Comparison of ENCODE assay signal across 1 cellular context in the genomic region with DNA sequence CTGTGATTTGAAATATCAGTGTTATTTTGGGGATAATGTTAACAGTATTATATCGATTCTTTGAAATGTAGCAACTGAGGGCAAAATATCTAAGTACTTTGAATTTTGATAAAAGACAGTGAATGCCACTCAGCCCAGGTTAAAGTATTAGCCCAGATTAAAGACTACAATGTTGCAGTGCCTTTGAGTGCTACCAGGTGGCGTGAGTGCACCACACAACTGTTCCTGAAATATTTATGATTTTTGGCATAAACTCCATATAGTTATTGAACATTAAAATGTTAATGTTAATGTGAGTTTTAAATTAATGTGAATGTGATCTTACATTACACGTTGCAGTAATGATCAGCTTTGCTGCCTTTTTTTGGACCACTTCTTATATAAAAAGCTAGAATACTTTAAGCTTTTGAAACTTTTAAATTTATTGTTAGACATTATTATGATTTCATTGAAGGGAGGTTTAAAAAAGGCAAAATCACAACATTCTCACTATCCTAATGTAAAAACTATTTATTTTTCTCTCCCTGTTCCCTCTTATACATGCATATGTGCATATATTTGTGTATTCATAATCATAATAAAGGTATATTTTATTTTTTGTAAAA.
TF ChIP-seq lines count a peak whose summit lies in the region.

No MANE protein-coding gene starts in this region.

TF ChIP-seq in K562, 482 proteins besides CTCF, POLR2A, EP300 and RAD21:
- TF ChIP-seq KLF13 (tag; IDR thresholded peaks at IDR 0.05; ENCODE audit: borderline replicate concordance, low read depth) (no peak), SMC3 (conservative IDR thresholded peaks at IDR 0.05; ENCODE audit: insufficient read depth, low read depth, low read length) (peak; percentile 81), TOE1 (IDR thresholded peaks at IDR 0.05; ENCODE audit: borderline replicate concordance) (no peak), TOE1 (CRISPR knock-in tag; IDR thresholded peaks at IDR 0.05; ENCODE audit: borderline replicate concordance, low read depth) (no peak), ZFP30 (CRISPR knock-in tag; IDR thresholded peaks at IDR 0.05; ENCODE audit: borderline replicate concordance) (no peak), CC2D1A (IDR thresholded peaks at IDR 0.05) (0 out of 2 replicates have a peak, but pooled peaks have one; percentile 22), ZNF274 (IDR thresholded peaks at IDR 0.05; ENCODE audit: borderline replicate concordance, low read depth, low read length) (no peak), JUNB (CRISPR knock-in tag; conservative IDR thresholded peaks at IDR 0.05) (no peak), ZNF583 (CRISPR knock-in tag; IDR thresholded peaks at IDR 0.05) (no peak), ILF3 (IDR thresholded peaks at IDR 0.05; ENCODE audit: borderline replicate concordance) (no peak), STAG1 (CRISPR knock-in tag; IDR thresholded peaks at IDR 0.05; ENCODE audit: borderline replicate concordance) (peak; percentile 55; the same call in 1 of the 2 replicates), ZSCAN29 (IDR thresholded peaks at IDR 0.05) (no peak), ZNF239 (CRISPR knock-in tag; IDR thresholded peaks at IDR 0.05) (no peak), PHB (CRISPR knock-in tag; IDR thresholded peaks at IDR 0.05) (no peak), ZNF717 (CRISPR knock-in tag; IDR thresholded peaks at IDR 0.05) (no peak), FOXA3 (CRISPR knock-in tag; conservative IDR thresholded peaks at IDR 0.05 in 1 of 2, IDR thresholded peaks at IDR 0.05 in 1 of 2) (no peak), TBL1XR1 (IDR thresholded peaks at IDR 0.05; ENCODE audit: low read length in 2 of 2) (no peak), NR4A1 (CRISPR knock-in tag; IDR thresholded peaks at IDR 0.05) (no peak), NR4A1 (tag; IDR thresholded peaks at IDR 0.05) (no peak), ZNF551 (CRISPR knock-in tag; IDR thresholded peaks at IDR 0.05) (no peak), L3MBTL2 (IDR thresholded peaks at IDR 0.05) (no peak)
- TF ChIP-seq, protein P1, sequence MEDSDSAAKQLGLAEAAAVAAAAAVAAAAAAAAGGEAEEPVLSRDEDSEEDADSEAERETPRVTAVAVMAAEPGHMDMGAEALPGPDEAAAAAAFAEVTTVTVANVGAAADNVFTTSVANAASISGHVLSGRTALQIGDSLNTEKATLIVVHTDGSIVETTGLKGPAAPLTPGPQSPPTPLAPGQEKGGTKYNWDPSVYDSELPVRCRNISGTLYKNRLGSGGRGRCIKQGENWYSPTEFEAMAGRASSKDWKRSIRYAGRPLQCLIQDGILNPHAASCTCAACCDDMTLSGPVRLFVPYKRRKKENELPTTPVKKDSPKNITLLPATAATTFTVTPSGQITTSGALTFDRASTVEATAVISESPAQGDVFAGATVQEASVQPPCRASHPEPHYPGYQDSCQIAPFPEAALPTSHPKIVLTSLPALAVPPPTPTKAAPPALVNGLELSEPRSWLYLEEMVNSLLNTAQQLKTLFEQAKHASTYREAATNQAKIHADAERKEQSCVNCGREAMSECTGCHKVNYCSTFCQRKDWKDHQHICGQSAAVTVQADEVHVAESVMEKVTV (CRISPR knock-in tag; IDR thresholded peaks at IDR 0.05) = peak; percentile 83
- TF ChIP-seq, protein P2, sequence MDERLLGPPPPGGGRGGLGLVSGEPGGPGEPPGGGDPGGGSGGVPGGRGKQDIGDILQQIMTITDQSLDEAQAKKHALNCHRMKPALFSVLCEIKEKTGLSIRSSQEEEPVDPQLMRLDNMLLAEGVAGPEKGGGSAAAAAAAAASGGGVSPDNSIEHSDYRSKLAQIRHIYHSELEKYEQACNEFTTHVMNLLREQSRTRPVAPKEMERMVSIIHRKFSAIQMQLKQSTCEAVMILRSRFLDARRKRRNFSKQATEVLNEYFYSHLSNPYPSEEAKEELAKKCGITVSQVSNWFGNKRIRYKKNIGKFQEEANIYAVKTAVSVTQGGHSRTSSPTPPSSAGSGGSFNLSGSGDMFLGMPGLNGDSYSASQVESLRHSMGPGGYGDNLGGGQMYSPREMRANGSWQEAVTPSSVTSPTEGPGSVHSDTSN (CRISPR knock-in tag; IDR thresholded peaks at IDR 0.05; ENCODE audit: low read depth) = no peak
- TF ChIP-seq, protein P2 (tag; conservative IDR thresholded peaks at IDR 0.05; ENCODE audit: low read depth) = no peak
- TF ChIP-seq, protein P3, sequence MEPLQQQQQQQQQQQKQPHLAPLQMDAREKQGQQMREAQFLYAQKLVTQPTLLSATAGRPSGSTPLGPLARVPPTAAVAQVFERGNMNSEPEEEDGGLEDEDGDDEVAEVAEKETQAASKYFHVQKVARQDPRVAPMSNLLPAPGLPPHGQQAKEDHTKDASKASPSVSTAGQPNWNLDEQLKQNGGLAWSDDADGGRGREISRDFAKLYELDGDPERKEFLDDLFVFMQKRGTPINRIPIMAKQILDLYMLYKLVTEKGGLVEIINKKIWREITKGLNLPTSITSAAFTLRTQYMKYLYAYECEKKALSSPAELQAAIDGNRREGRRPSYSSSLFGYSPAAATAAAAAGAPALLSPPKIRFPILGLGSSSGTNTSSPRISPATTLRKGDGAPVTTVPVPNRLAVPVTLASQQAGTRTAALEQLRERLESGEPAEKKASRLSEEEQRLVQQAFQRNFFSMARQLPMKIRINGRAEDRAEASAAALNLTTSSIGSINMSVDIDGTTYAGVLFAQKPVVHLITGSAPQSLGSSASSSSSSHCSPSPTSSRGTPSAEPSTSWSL (CRISPR knock-in tag; IDR thresholded peaks at IDR 0.05; ENCODE audit: borderline replicate concordance) = no peak
- TF ChIP-seq, protein P4, sequence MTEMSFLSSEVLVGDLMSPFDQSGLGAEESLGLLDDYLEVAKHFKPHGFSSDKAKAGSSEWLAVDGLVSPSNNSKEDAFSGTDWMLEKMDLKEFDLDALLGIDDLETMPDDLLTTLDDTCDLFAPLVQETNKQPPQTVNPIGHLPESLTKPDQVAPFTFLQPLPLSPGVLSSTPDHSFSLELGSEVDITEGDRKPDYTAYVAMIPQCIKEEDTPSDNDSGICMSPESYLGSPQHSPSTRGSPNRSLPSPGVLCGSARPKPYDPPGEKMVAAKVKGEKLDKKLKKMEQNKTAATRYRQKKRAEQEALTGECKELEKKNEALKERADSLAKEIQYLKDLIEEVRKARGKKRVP (CRISPR knock-in tag; IDR thresholded peaks at IDR 0.05) = no peak
- TF ChIP-seq, protein P5, sequence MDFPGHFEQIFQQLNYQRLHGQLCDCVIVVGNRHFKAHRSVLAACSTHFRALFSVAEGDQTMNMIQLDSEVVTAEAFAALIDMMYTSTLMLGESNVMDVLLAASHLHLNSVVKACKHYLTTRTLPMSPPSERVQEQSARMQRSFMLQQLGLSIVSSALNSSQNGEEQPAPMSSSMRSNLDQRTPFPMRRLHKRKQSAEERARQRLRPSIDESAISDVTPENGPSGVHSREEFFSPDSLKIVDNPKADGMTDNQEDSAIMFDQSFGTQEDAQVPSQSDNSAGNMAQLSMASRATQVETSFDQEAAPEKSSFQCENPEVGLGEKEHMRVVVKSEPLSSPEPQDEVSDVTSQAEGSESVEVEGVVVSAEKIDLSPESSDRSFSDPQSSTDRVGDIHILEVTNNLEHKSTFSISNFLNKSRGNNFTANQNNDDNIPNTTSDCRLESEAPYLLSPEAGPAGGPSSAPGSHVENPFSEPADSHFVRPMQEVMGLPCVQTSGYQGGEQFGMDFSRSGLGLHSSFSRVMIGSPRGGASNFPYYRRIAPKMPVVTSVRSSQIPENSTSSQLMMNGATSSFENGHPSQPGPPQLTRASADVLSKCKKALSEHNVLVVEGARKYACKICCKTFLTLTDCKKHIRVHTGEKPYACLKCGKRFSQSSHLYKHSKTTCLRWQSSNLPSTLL (IDR thresholded peaks at IDR 0.05) = no peak
